24 cellular contexts compared by ENCODE assay signal in the genomic region with DNA sequence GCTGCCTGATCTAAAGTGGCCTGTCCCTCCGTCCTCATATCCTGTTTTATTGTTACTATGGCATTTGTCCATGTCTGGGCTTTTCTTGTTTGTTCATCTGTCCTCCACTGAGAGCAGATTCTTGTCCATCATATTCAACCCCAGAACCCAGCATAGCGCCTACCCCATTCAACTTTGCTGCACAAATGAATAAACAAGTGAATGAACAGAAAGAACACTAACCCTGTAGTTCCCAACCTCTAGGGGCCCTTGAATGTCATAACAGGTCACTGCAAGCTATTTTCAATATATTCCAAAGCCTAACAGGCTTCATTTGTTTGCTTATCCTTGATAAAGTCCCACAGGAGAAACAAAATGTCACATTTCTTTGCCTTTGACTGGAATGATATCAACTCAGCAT.
DNase-seq lines count a peak whose midpoint lies in the region; ATAC-seq and TF ChIP-seq lines count a peak whose summit lies in the region.
"Had no signal": no experiment of that assay in that cellular context is flagged by ENCODE, and none has a peak within 500 bp of the region (broad histone marks: within the 10 kb centered on the region; RNA-seq: fewer than 3 reads in every experiment).

No MANE protein-coding gene starts in this region.

- H3K4me3 ChIP-seq in BLaER1 (no peak overlapping the region), heart right ventricle (no peak overlapping the region), OCI-LY7 (ENCODE audit: low read depth, low read length, poor library complexity, severe bottlenecking) (no peak overlapping the region), esophagus muscularis mucosa (no peak overlapping the region)
- 0 out of 20 replicates have a peak overlapping the region, but pooled peaks of 1 of the 10 experiments have one; percentile 30 for H3K4me3 ChIP-seq in BLaER1 treated with 17β-estradiol and CSF1 and Interleukin-3, amounts not matched to agents 10 nM and 100 nM
- H3K4me3 ChIP-seq: GM23248 had no signal

- H3K27ac ChIP-seq in BLaER1 (0 out of 2 replicates have a peak overlapping the region, but pooled peaks have one; percentile 51), heart right ventricle (peak overlapping the region in 2 of 10 donors; percentile 12 to 28), OCI-LY7 (ENCODE audit: low read depth, low read length, poor library complexity, severe bottlenecking) (no peak overlapping the region), esophagus muscularis mucosa (replicated peaks in 1 of 4) (no peak overlapping the region)
- peak overlapping the region in 10 of 11 experiments; percentile 43 to 95 (median 91); a peak in 19 of 22 replicates for H3K27ac ChIP-seq in BLaER1 treated with 17β-estradiol and CSF1 and Interleukin-3, amounts not matched to agents 10 nM and 100 nM
- H3K27ac ChIP-seq: GM23248, HL-60, KMS-11 had no signal

- no peak overlapping the region for H3K4me3 Mint-ChIP-seq in neural crest cell
- H3K4me3 Mint-ChIP-seq: CD14-positive monocyte; CD8-positive, alpha-beta memory T cell; IgD-negative memory B cell had no signal

- peaks cover 16% of the 10 kb centered on the region for H3K4me1 Mint-ChIP-seq in neural crest cell
- H3K4me1 Mint-ChIP-seq: CD8-positive, alpha-beta memory T cell had no signal

- no TSS peak for BruUV-seq in OCI-LY7 (replicated peaks; lab: Mats Ljungman, UMichigan)

- no peaks in the 10 kb centered on the region for H3K36me3 Mint-ChIP-seq in neural crest cell (ENCODE audit: low read depth)
- H3K36me3 Mint-ChIP-seq: CD14-positive monocyte; CD8-positive, alpha-beta memory T cell; IgD-negative memory B cell had no signal

- 0 out of 2 replicates have a peak, but pooled peaks cover 28% of the 10 kb centered on the region for H3K36me3 ChIP-seq in BLaER1
- H3K36me3 ChIP-seq in BLaER1 treated with 17β-estradiol and CSF1 and Interleukin-3, amounts not matched to agents 10 nM and 100 nM, result peaks cover 0 to 16% (median 8%) of the 10 kb centered on the region in 11 experiments; a peak in 7 of 22 replicates
- no peaks in the 10 kb centered on the region for H3K36me3 ChIP-seq in heart right ventricle
- no peaks in the 10 kb centered on the region for H3K36me3 ChIP-seq in OCI-LY7 (ENCODE audit: insufficient read depth, low read length)
- H3K36me3 ChIP-seq in esophagus muscularis mucosa, result no peaks in the 10 kb centered on the region

- TF ChIP-seq EP300 in esophagus muscularis mucosa (IDR thresholded peaks at IDR 0.05), result no peak

- H3K9me3 ChIP-seq in BLaER1 (no peaks in the 10 kb centered on the region), heart right ventricle (peaks cover 0 to under 1% (median 0%) of the 10 kb centered on the region in 11 donors), OCI-LY7 (ENCODE audit: low read length) (no peaks in the 10 kb centered on the region), esophagus muscularis mucosa (no peaks in the 10 kb centered on the region)
- peaks cover 0 to 16% (median 4%) of the 10 kb centered on the region in 11 experiments; a peak in 9 of 22 replicates for H3K9me3 ChIP-seq in BLaER1 treated with 17β-estradiol and CSF1 and Interleukin-3, amounts not matched to agents 10 nM and 100 nM (replicated peaks in 1 of 11)

- H2AFZ ChIP-seq in OCI-LY7 (ENCODE audit: low read length), result no peak overlapping the region
- H2AFZ ChIP-seq: GM23248 had no signal

- POLR2A ChIA-PET in OCI-LY7 (lab: Charles Lee), result interaction anchor here (0.6 to 0.7 kb wide), 2 partner anchors 12 to 987 kb away, joined by 3 to 5 read pairs; no protein-coding TSS in a partner anchor

- H4K20me1 ChIP-seq in BLaER1 (peaks cover 95% of the 10 kb centered on the region), OCI-LY7 (ENCODE audit: insufficient read depth, low read length) (no peaks in the 10 kb centered on the region)
- peaks cover 0 to 6% (median 0%) of the 10 kb centered on the region in 11 experiments; a peak in 4 of 22 replicates for H4K20me1 ChIP-seq in BLaER1 treated with 17β-estradiol and CSF1 and Interleukin-3, amounts not matched to agents 10 nM and 100 nM

- DNase-seq in heart right ventricle (no peak), neural crest cell (ENCODE audit: low read depth, low spot score) (no peak), OCI-LY7 (ENCODE audit: low spot score) (no peak), esophagus muscularis mucosa (ENCODE audit: extremely low spot score) (no peak)
- DNase-seq in activated CD4-positive, CD25-positive, alpha-beta regulatory T cell treated with anti-CD3 and anti-CD28 coated beads, Interleukin-2, amount 50 U/mL, for 72 hours, result no peak
- DNase-seq: CD8-positive, alpha-beta memory T cell; DMS 273 treated with DMSO at 0.1 percent for 48 hours; GM23248; H7; MM.1S; NCI-H1092; NCI-H1417 treated with DMSO at 0.1 percent for 48 hours; NCI-H187; NCI-H2107; NCI-H524; NCI-H748 treated with DMSO at 0.1 percent for 48 hours; RPMI8226; SHP77 treated with DMSO at 0.1 percent for 48 hours had no signal

- peaks cover 87% of the 10 kb centered on the region for H3K4me1 ChIP-seq in BLaER1
- peaks cover 69 to 94% (median 91%) of the 10 kb centered on the region in 10 experiments for H3K4me1 ChIP-seq in BLaER1 treated with 17β-estradiol and CSF1 and Interleukin-3, amounts not matched to agents 10 nM and 100 nM
- H3K4me1 ChIP-seq in heart right ventricle, result peaks cover 0 to 21% (median 3%) of the 10 kb centered on the region in 9 donors
- H3K4me1 ChIP-seq in OCI-LY7 (ENCODE audit: insufficient read depth, low read length, poor library complexity, severe bottlenecking), result no peaks in the 10 kb centered on the region
- H3K4me1 ChIP-seq in esophagus muscularis mucosa, result no peaks in the 10 kb centered on the region

- peak in 6 of 8 donors; percentile 24 to 78 (median 58) for ATAC-seq in heart right ventricle

- H3K9me2 ChIP-seq in OCI-LY7 (ENCODE audit: insufficient read depth, low read length), result no peaks in the 10 kb centered on the region

- TF ChIP-seq CTCF in heart right ventricle (IDR thresholded peaks at IDR 0.05) (no peak), neural crest cell (conservative IDR thresholded peaks at IDR 0.05) (no peak), OCI-LY7 (conservative IDR thresholded peaks at IDR 0.05; ENCODE audit: low read length) (no peak), esophagus muscularis mucosa (IDR thresholded peaks at IDR 0.05) (no peak)

- H3K79me2 ChIP-seq in OCI-LY7 (ENCODE audit: insufficient read depth, low read depth, low read length), result no peaks in the 10 kb centered on the region

- H3K27me3 ChIP-seq in BLaER1 (no peaks in the 10 kb centered on the region), heart right ventricle (peaks cover 0 to 7% (median 0%) of the 10 kb centered on the region in 7 donors), esophagus muscularis mucosa (no peaks in the 10 kb centered on the region)
- H3K27me3 ChIP-seq in BLaER1 treated with 17β-estradiol and CSF1 and Interleukin-3, amounts not matched to agents 10 nM and 100 nM, result no peaks in the 10 kb centered on the region

- CTCF ChIA-PET in OCI-LY7 (lab: Charles Lee; ENCODE audit: unreplicated experiment), result no interaction called here

- H3K4me2 ChIP-seq in BLaER1, result peak overlapping the region; percentile 75
- peak overlapping the region; percentile 66 to 96 (median 88) for H3K4me2 ChIP-seq in BLaER1 treated with 17β-estradiol and CSF1 and Interleukin-3, amounts not matched to agents 10 nM and 100 nM
- H3K4me2 ChIP-seq in OCI-LY7 (ENCODE audit: low read length), result no peak overlapping the region
- H3K4me2 ChIP-seq: KMS-11 had no signal

- H3K9ac ChIP-seq in BLaER1, result no peak overlapping the region
- H3K9ac ChIP-seq in BLaER1 treated with 17β-estradiol and CSF1 and Interleukin-3, amounts not matched to agents 10 nM and 100 nM, result peak overlapping the region in 8 of 11 experiments; percentile 31 to 80 (median 64); a peak in 10 of 22 replicates
- H3K9ac ChIP-seq: GM23248, KMS-11 had no signal

- intact Hi-C loops in heart right ventricle (cut with DNase I), result no loop called here
- intact Hi-C loops in OCI-LY7 (cut with micrococcal nuclease; ENCODE audit: unreplicated experiment), result no loop called here
- intact Hi-C loops in esophagus muscularis mucosa (cut with DNase I), result no loop called here

- no peak for TF ChIP-seq POLR2A in esophagus muscularis mucosa (IDR thresholded peaks at IDR 0.05; ENCODE audit: low read depth)

- no peaks in the 10 kb centered on the region for H3K9me3 Mint-ChIP-seq in neural crest cell
- H3K9me3 Mint-ChIP-seq: CD14-positive monocyte, IgD-negative memory B cell had no signal

- no peaks in the 10 kb centered on the region for H3K27me3 Mint-ChIP-seq in neural crest cell (ENCODE audit: low read depth)
- H3K27me3 Mint-ChIP-seq: IgD-negative memory B cell had no signal

- peak overlapping the region; percentile 69 for H3K27ac Mint-ChIP-seq in neural crest cell (ENCODE audit: unreplicated experiment)
- H3K27ac Mint-ChIP-seq: CD8-positive, alpha-beta memory T cell; IgD-negative memory B cell had no signal

- 57 to 58% methylated on average over 2 of the region's 2 CpGs for WGBS in heart right ventricle, 2 donors
- 59% methylated on average over 2 of the region's 2 CpGs for WGBS in esophagus muscularis mucosa

Comparison
In these comparisons a context has a peak if more than half of its experiments do, and no peak if none do; other contexts are left out.
1. H3K27ac ChIP-seq: peak in BLaER1 (single experiment) and BLaER1 treated with 17β-estradiol and CSF1 and Interleukin-3, amounts not matched to agents 10 nM and 100 nM (10 of 11); none in OCI-LY7 (single experiment) and esophagus muscularis mucosa (0 of 4).